16 cellular contexts compared by ENCODE assay signal in the genomic region with DNA sequence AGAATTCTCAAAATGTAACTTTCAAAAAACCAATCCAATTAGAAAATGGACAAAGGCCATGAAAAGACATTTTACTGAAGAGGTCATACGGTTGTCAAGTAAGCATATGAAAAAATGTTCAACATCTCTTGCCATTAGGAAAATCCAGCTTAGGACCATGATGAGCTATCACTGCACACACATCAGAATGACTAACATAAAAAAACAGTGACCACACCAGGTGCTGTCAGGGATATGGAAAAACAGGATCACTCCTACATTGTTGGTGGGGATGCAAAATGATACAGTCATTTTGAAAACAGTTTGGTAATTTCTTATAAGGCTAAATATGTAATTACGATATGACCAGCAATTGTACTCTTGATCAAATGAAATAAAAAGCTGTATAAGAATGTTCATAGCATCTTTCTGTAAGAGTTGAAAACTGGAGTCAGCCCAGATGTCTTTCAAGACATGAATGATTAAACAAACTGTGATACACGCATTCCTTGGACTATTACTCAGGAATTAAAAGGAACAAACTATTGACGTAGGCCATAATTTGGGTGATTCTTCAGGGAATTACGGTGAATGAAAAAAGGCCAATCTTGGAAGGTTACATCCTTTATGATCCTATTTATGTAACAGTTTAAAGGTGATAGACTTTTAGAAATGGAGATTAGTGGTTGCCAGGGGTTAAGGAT. TPM values are rescaled to one million over a fixed set of nuclear protein-coding genes. Genes with fewer than 3 reads are reported as not detected.
DNase-seq lines count a peak whose midpoint lies in the region; ATAC-seq and TF ChIP-seq lines count a peak whose summit lies in the region.
"Had no signal": no experiment of that assay in that cellular context is flagged by ENCODE, and none has a peak within 500 bp of the region (broad histone marks: within the 10 kb centered on the region; RNA-seq: fewer than 3 reads in every experiment).

No MANE protein-coding gene starts in this region.

- intact Hi-C loops in mammary epithelial cell (cut with micrococcal nuclease) = no loop called here

- H3K4me1 ChIP-seq in Karpas-422 (ENCODE audit: low read length) = peaks cover 37% of the 10 kb centered on the region
- peaks cover 13% of the 10 kb centered on the region for H3K4me1 ChIP-seq in mammary epithelial cell (ENCODE audit: insufficient read depth, low read length)

- no TSS peak for BruUV-seq in mammary epithelial cell (replicated peaks; lab: Mats Ljungman, UMichigan)

- H3K9me2 ChIP-seq in Karpas-422 (replicated peaks; ENCODE audit: insufficient read depth, low read length) = no peaks in the 10 kb centered on the region

- DNase-seq in EL (peak; percentile 51), Karpas-422 (no peak), mammary epithelial cell (peak; percentile 84), iris pigment epithelial cell (ENCODE audit: low read depth) (peak; percentile 79), WERI-Rb-1 (no peak)
- DNase-seq in stimulated activated naive CD4-positive, alpha-beta T cell (lab: John Stamatoyannopoulos, UW) = no peak
- DNase-seq: activated CD8-positive, alpha-beta memory T cell treated with anti-CD3 and anti-CD28 coated beads for 24 hours; aorta; C1 segment of cervical spinal cord; KBM-7; mesendoderm; NCI-H1436; nucleus accumbens; stimulated activated naive CD4-positive, alpha-beta T cell treated with Interleukin-2 at 50 U/mL for 16 hours had no signal

- dilution Hi-C loops in mammary epithelial cell (cut with HindIII; ENCODE audit: low sequenced_read_pairs) = no loop called here

- no peaks in the 10 kb centered on the region for H3K27me3 ChIP-seq in Karpas-422 (ENCODE audit: low read length)
- H3K27me3 ChIP-seq in mammary epithelial cell (ENCODE audit: insufficient read depth, low read length) = no peaks in the 10 kb centered on the region
- H3K27me3 ChIP-seq in WERI-Rb-1 (ENCODE audit: insufficient read depth, low read depth, severe bottlenecking) = no peaks in the 10 kb centered on the region

- H3K4me3 ChIP-seq in Karpas-422 (ENCODE audit: low read length) (no peak overlapping the region), mammary epithelial cell (replicated peaks in 1 of 3; ENCODE audit: insufficient read depth in 1 of 3, low read depth in 2 of 3, low read length in 3 of 3) (no peak overlapping the region), WERI-Rb-1 (ENCODE audit: low read depth, low read length) (no peak overlapping the region)
- H3K4me3 ChIP-seq: SK-N-MC had no signal

- TF ChIP-seq CTCF in mammary epithelial cell (conservative IDR thresholded peaks at IDR 0.05 in 1 of 2, IDR thresholded peaks at IDR 0.05 in 1 of 2; ENCODE audit: extremely low read depth in 1 of 2, insufficient read depth in 1 of 2, low read depth in 1 of 2, low read length in 2 of 2) (no peak), WERI-Rb-1 (IDR thresholded peaks at IDR 0.05; ENCODE audit: low read depth, low read length) (no peak)

- 67% methylated on average over 5 of the region's 5 CpGs for WGBS in mammary epithelial cell (ENCODE audit: low coverage, missing lambda C conversion rate)

- H2AFZ ChIP-seq in Karpas-422 (ENCODE audit: low read length) (peak overlapping the region; percentile 20; the same call in 1 of the 2 replicates), mammary epithelial cell (ENCODE audit: low read depth, low read length) (no peak overlapping the region)

- H4K20me1 ChIP-seq in Karpas-422 (ENCODE audit: insufficient read depth, low read depth, low read length) (no peaks in the 10 kb centered on the region), mammary epithelial cell (ENCODE audit: insufficient read depth, low read length) (no peaks in the 10 kb centered on the region)

- CTCF ChIA-PET in mammary epithelial cell (lab: Charles Lee; ENCODE audit: low non-redundant PET) = no interaction called here

- H3K27ac ChIP-seq in Karpas-422 (ENCODE audit: low read length) = no peak overlapping the region
- peak overlapping the region; percentile 36 for H3K27ac ChIP-seq in mammary epithelial cell (ENCODE audit: insufficient read depth, low read depth, low read length)
- H3K27ac ChIP-seq in WERI-Rb-1 = no peak overlapping the region
- H3K27ac ChIP-seq: SK-N-MC had no signal

- H3K9ac ChIP-seq in Karpas-422 (ENCODE audit: low read length) = no peak overlapping the region
- no peak overlapping the region for H3K9ac ChIP-seq in mammary epithelial cell (ENCODE audit: insufficient read depth, low read length)

- in situ Hi-C loops in mammary epithelial cell (cut with MboI; ENCODE audit: low sequenced_read_pairs in 2 of 2) = no loop called here

- ATAC-seq in GM21381 (IDR thresholded peaks at IDR 0.05; ENCODE audit: unreplicated experiment) = no peak

- peaks cover 8% of the 10 kb centered on the region; the same call in 1 of the 2 replicates for H3K9me3 ChIP-seq in Karpas-422 (ENCODE audit: low read length)
- H3K9me3 ChIP-seq in mammary epithelial cell (replicated peaks; ENCODE audit: insufficient read depth, low read length) = no peaks in the 10 kb centered on the region
- H3K9me3 ChIP-seq in WERI-Rb-1 (ENCODE audit: severe bottlenecking) = no peaks in the 10 kb centered on the region

- peaks cover 4% of the 10 kb centered on the region; the same call in 1 of the 2 replicates for H3K36me3 ChIP-seq in Karpas-422 (ENCODE audit: insufficient read depth, low read length)
- no peaks in the 10 kb centered on the region for H3K36me3 ChIP-seq in mammary epithelial cell (ENCODE audit: insufficient read depth, low read length)
- no peaks in the 10 kb centered on the region for H3K36me3 ChIP-seq in WERI-Rb-1

- H3K79me2 ChIP-seq in Karpas-422 (ENCODE audit: low read length) (no peaks in the 10 kb centered on the region), mammary epithelial cell (ENCODE audit: insufficient read depth, low read length) (no peaks in the 10 kb centered on the region)

- H3K4me2 ChIP-seq in Karpas-422 (ENCODE audit: low read depth, low read length, poor library complexity, severe bottlenecking) (no peak overlapping the region), mammary epithelial cell (ENCODE audit: insufficient read depth, low read depth, low read length) (no peak overlapping the region)

RNA-seq across cellular contexts. Expression of a gene that starts 26.9 kb away (rescaled TPM):
- total RNA-seq in Karpas-422 (2014; rRNA removed; shearing (Covaris generic); ENCODE audit: low replicate concordance) = 20.2 and 25.6 TPM in 2 replicates
- total RNA-seq in mammary epithelial cell = 10 to 100 TPM in 1 of 2 donors, 1 to 10 TPM in 1; 4.9 to 12.0 TPM
- polyA plus RNA-seq in mammary epithelial cell = 3.7 TPM
- polyA minus RNA-seq in mammary epithelial cell = 0.26 TPM

Comparison
In these comparisons a context has a peak if more than half of its experiments do, and no peak if none do; other contexts are left out.
1. DNase-seq: peak in EL (single experiment), mammary epithelial cell (single experiment) and iris pigment epithelial cell (single experiment); none in Karpas-422 (single experiment), WERI-Rb-1 (single experiment) and stimulated activated naive CD4-positive, alpha-beta T cell (0 of 6).